In the genomic region with DNA sequence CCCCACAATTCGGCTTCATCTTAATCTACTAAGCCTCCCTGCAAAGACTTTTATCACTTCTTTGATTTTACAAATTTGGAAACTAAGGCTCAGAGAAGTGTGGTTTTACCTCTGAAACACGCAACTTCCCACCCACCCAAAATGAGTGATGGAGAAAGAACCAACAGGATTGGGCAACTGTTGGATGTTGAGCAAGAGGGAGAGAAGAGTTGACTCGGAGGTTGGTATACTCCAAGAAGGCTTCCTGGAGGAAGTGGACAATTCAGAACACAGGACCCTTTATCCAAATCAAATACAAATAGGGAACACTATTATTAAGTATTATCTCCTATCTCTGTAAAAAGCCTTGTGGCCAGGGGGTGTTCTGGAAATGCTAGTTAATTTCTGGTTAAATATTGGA, we compare ENCODE assay signal across 25 cellular contexts.
A peak's percentile ranks its signal among the peaks of the same experiment; 100 is the strongest.
DNase-seq lines count a peak whose midpoint lies in the region; ATAC-seq and TF ChIP-seq lines count a peak whose summit lies in the region.
"Had no signal": no experiment of that assay in that cellular context is flagged by ENCODE, and none has a peak within 500 bp of the region (broad histone marks: within the 10 kb centered on the region; RNA-seq: fewer than 3 reads in every experiment).

No MANE protein-coding gene starts in this region.

- peaks cover 9% of the 10 kb centered on the region for H3K27me3 ChIP-seq in GM23248 (replicated peaks; ENCODE audit: insufficient read depth)
- H3K27me3 ChIP-seq: upper lobe of left lung had no signal

- no peaks in the 10 kb centered on the region for H3K9me2 ChIP-seq in GM23248 (ENCODE audit: insufficient read depth)

- no peaks in the 10 kb centered on the region for H4K20me1 ChIP-seq in GM23248 (ENCODE audit: insufficient read depth)

- ATAC-seq in GM19395 (IDR thresholded peaks at IDR 0.05; ENCODE audit: unreplicated experiment) = no peak
- ATAC-seq in HG03139 (IDR thresholded peaks at IDR 0.05; ENCODE audit: unreplicated experiment) = no peak
- no peak for ATAC-seq in T-cell (replicated peaks in 1 of 4)
- ATAC-seq: naive thymus-derived CD8-positive, alpha-beta T cell had no signal

- DNase-seq in GM23248 = no peak
- DNase-seq in NOMO-1 treated with DMSO at 0.1 percent for 48 hours (lab: John Stamatoyannopoulos, UW; ENCODE audit: unreplicated experiment) = peak; percentile 38
- DNase-seq in chondrocyte (ENCODE audit: low spot score) = no peak
- DNase-seq in osteocyte (ENCODE audit: extremely low spot score, unreplicated experiment) = no peak
- no peak for DNase-seq in T-cell
- DNase-seq: activated CD4-positive, alpha-beta T cell treated with anti-CD3 and anti-CD28 coated beads, Interleukin-2, amount 10 ng/mL, durations not matched to agents 24 days and 14 days; activated effector memory CD4-positive, alpha-beta T cell treated with anti-CD3 and anti-CD28 coated beads, Interleukin-2, amount 50 U/mL, for 16 hours; activated naive CD8-positive, alpha-beta T cell treated with anti-CD3 and anti-CD28 coated beads, Interleukin-2, amount 10 ng/mL, durations not matched to agents 7 days and 5 days; activated T-cell treated with anti-CD3 and anti-CD28 coated beads, Interleukin-2, amount 50 U/mL, for 1 hour; CD4-positive, CD25-positive, alpha-beta regulatory T cell; central memory CD4-positive, alpha-beta T cell; DND-41; esophagus squamous epithelium; naive thymus-derived CD8-positive, alpha-beta T cell; NCI-H1105; NCI-H1930; NCI-H526; RPMI8226; stimulated activated CD4-positive, alpha-beta T cell treated with anti-CD3 and anti-CD28 coated beads, Interleukin-2, amount 100 ng/mL, for 24 hours; T-helper 9 cell had no signal

- H3K36me3 ChIP-seq in GM23248 (ENCODE audit: low read depth) = no peaks in the 10 kb centered on the region
- H3K36me3 ChIP-seq: esophagus squamous epithelium, upper lobe of left lung had no signal

- 50 to 53% methylated on average over 3 of the region's 3 CpGs for WGBS in GM23248 (ENCODE audit: low coverage in 1 of 2, low lambda C conversion rate in 2 of 2, missing lambda C conversion rate in 2 of 2), 2 experiments

- 0 out of 2 replicates have a peak overlapping the region, but pooled peaks have one; percentile 51 for H3K4me3 ChIP-seq in GM23248
- H3K4me3 ChIP-seq: esophagus squamous epithelium, upper lobe of left lung had no signal

- peaks cover 16% of the 10 kb centered on the region for H3F3A ChIP-seq in GM23248 (ENCODE audit: insufficient read depth)

- H3K9ac ChIP-seq in GM23248 = no peak overlapping the region

- H3K27me3 Mint-ChIP-seq in chondrocyte (ENCODE audit: low read depth) (no peaks in the 10 kb centered on the region), osteocyte (ENCODE audit: unreplicated experiment) (no peaks in the 10 kb centered on the region), T-cell (peaks cover 27 to 45% of the 10 kb centered on the region in 2 donors)
- H3K27me3 Mint-ChIP-seq: activated CD4-positive, alpha-beta T cell treated with anti-CD3 and anti-CD28 coated beads, Interleukin-2, amount 10 ng/mL, durations not matched to agents 24 days and 14 days; activated naive CD8-positive, alpha-beta T cell treated with anti-CD3 and anti-CD28 coated beads, Interleukin-2, amount 10 ng/mL, durations not matched to agents 7 days and 5 days had no signal

- H3K9me3 ChIP-seq in GM23248 (ENCODE audit: low read depth) = no peaks in the 10 kb centered on the region
- H3K9me3 ChIP-seq: esophagus squamous epithelium, upper lobe of left lung had no signal

- no peak overlapping the region for H3K4me3 Mint-ChIP-seq in chondrocyte (ENCODE audit: unreplicated experiment)
- H3K4me3 Mint-ChIP-seq in osteocyte (ENCODE audit: unreplicated experiment) = no peak overlapping the region
- H3K4me3 Mint-ChIP-seq in T-cell = no peak overlapping the region
- H3K4me3 Mint-ChIP-seq: activated CD4-positive, alpha-beta T cell treated with anti-CD3 and anti-CD28 coated beads, Interleukin-2, amount 10 ng/mL, durations not matched to agents 24 days and 14 days; activated naive CD8-positive, alpha-beta T cell treated with anti-CD3 and anti-CD28 coated beads, Interleukin-2, amount 10 ng/mL, durations not matched to agents 7 days and 5 days; CD4-positive, CD25-positive, alpha-beta regulatory T cell; naive thymus-derived CD8-positive, alpha-beta T cell had no signal

- H3K4me2 ChIP-seq in GM23248 (ENCODE audit: unreplicated experiment) = peak overlapping the region; percentile 76

- H3K9me3 Mint-ChIP-seq in chondrocyte (ENCODE audit: low read depth) (peaks cover 2% of the 10 kb centered on the region), osteocyte (ENCODE audit: unreplicated experiment) (no peaks in the 10 kb centered on the region), T-cell (peaks cover 0 to 10% (median 0%) of the 10 kb centered on the region in 3 donors)
- H3K9me3 Mint-ChIP-seq: activated naive CD8-positive, alpha-beta T cell treated with anti-CD3 and anti-CD28 coated beads, Interleukin-2, amount 10 ng/mL, durations not matched to agents 7 days and 5 days had no signal

- in situ Hi-C loops in GM23248 (cut with MboI) = no loop called here

- CTCF ChIA-PET in T-cell (lab: Charles Lee) = no interaction called here

- H3K27ac Mint-ChIP-seq in chondrocyte (ENCODE audit: unreplicated experiment) = peak overlapping the region; percentile 95
- peak overlapping the region; percentile 68 for H3K27ac Mint-ChIP-seq in osteocyte (ENCODE audit: unreplicated experiment)
- H3K27ac Mint-ChIP-seq in T-cell = no peak overlapping the region
- H3K27ac Mint-ChIP-seq: activated CD4-positive, alpha-beta T cell treated with anti-CD3 and anti-CD28 coated beads, Interleukin-2, amount 10 ng/mL, durations not matched to agents 24 days and 14 days; activated naive CD8-positive, alpha-beta T cell treated with anti-CD3 and anti-CD28 coated beads, Interleukin-2, amount 10 ng/mL, durations not matched to agents 7 days and 5 days; CD4-positive, CD25-positive, alpha-beta regulatory T cell; mesothelial cell of epicardium; naive thymus-derived CD8-positive, alpha-beta T cell had no signal

- no peaks in the 10 kb centered on the region for H3K79me2 ChIP-seq in GM23248 (ENCODE audit: insufficient read depth)

- peaks cover 19% of the 10 kb centered on the region for H3K4me1 ChIP-seq in GM23248 (ENCODE audit: insufficient read depth)
- H3K4me1 ChIP-seq: esophagus squamous epithelium, upper lobe of left lung had no signal

- TF ChIP-seq CTCF in chondrocyte (IDR thresholded peaks at IDR 0.05) (no peak), osteocyte (IDR thresholded peaks at IDR 0.05) (no peak)

- POLR2A ChIA-PET in T-cell (lab: Charles Lee) = no interaction called here

- H3K4me1 Mint-ChIP-seq in chondrocyte (ENCODE audit: low read depth) = peaks cover 21% of the 10 kb centered on the region
- peaks cover 15% of the 10 kb centered on the region for H3K4me1 Mint-ChIP-seq in osteocyte (ENCODE audit: unreplicated experiment)
- H3K4me1 Mint-ChIP-seq in T-cell = peaks cover 0 to 4% (median 2%) of the 10 kb centered on the region in 3 donors

- no peak overlapping the region for H2AFZ ChIP-seq in GM23248

- H3K36me3 Mint-ChIP-seq in chondrocyte (ENCODE audit: low read depth) (peaks cover 2% of the 10 kb centered on the region), osteocyte (ENCODE audit: unreplicated experiment) (no peaks in the 10 kb centered on the region), T-cell (no peaks in the 10 kb centered on the region)
- H3K36me3 Mint-ChIP-seq: activated naive CD8-positive, alpha-beta T cell treated with anti-CD3 and anti-CD28 coated beads, Interleukin-2, amount 10 ng/mL, durations not matched to agents 7 days and 5 days; CD4-positive, CD25-positive, alpha-beta regulatory T cell; mesothelial cell of epicardium; naive thymus-derived CD8-positive, alpha-beta T cell had no signal

- peak overlapping the region; percentile 28; the same call in 1 of the 2 replicates for H3K27ac ChIP-seq in GM23248
- H3K27ac ChIP-seq: esophagus squamous epithelium, HL-60, upper lobe of left lung had no signal

Comparison
In these comparisons a context has a peak if more than half of its experiments do, and no peak if none do; other contexts are left out.
1. H3K27ac Mint-ChIP-seq: peak in chondrocyte (single experiment) and osteocyte (single experiment); none in T-cell (0 of 2).